Comparison of ENCODE assay signal across 1 cellular context in genomic region chr2:165203689-165204559, GRCh38.
TF ChIP-seq lines count a peak whose summit lies in the region.

Gene SCN3A, minus strand, starts transcription at chr2:165204050. Its CDS starts 27,656 bp downstream, at chr2:165176394.

TF ChIP-seq in GM23338, 12 proteins besides CTCF, POLR2A, EP300 and RAD21 (continued from another document):
- TF ChIP-seq ZNF462 (CRISPR knock-in tag; IDR thresholded peaks at IDR 0.05): no peak
- TF ChIP-seq EZH2 (IDR thresholded peaks at IDR 0.05; ENCODE audit: low read depth, unreplicated experiment): no peak
- TF ChIP-seq CREB1 (CRISPR knock-in tag; IDR thresholded peaks at IDR 0.05; ENCODE audit: low read depth): no peak
- no peak for TF ChIP-seq REST (IDR thresholded peaks at IDR 0.05; ENCODE audit: unreplicated experiment)
- TF ChIP-seq EZH2phosphoT487 (IDR thresholded peaks at IDR 0.05; ENCODE audit: unreplicated experiment): no peak
